Comparison of ENCODE assay signal across 8 cellular contexts in genomic region chr7:67484244-67484751, GRCh38.
DNase-seq lines count a peak whose midpoint lies in the region; ATAC-seq and TF ChIP-seq lines count a peak whose summit lies in the region.

No MANE protein-coding gene starts in this region.

- POLR2A ChIA-PET in CD8-positive, alpha-beta T cell (lab: Charles Lee): interaction anchor here (0.7 kb wide), 1 partner anchor 10 kb away, joined by 3 read pairs; no protein-coding TSS in a partner anchor

- H3K4me3 Mint-ChIP-seq in naive B cell: peak overlapping the region in 1 of 8 donors; percentile 31
- H3K4me3 Mint-ChIP-seq in CD8-positive, alpha-beta T cell: no peak overlapping the region

- CTCF ChIA-PET in CD8-positive, alpha-beta T cell (lab: Charles Lee): no interaction called here

- no peaks in the 10 kb centered on the region for H3K36me3 Mint-ChIP-seq in naive B cell
- H3K36me3 Mint-ChIP-seq in CD8-positive, alpha-beta T cell: no peaks in the 10 kb centered on the region

- peak; percentile 76 for DNase-seq in AG08395 (ENCODE audit: low spot score)
- peak; percentile 70 for DNase-seq in GM12865 (ENCODE audit: low read depth)
- peak; percentile 26 for DNase-seq in NCI-H1436 treated with DMSO at 0.1 percent for 48 hours (lab: John Stamatoyannopoulos, UW)
- DNase-seq in T1000 (lab: John Stamatoyannopoulos, UW): peak; percentile 5
- peak; percentile 48 for DNase-seq in fibroblast of gingiva (ENCODE audit: low read depth)
- peak; percentile 8 for DNase-seq in naive B cell
- DNase-seq in CD8-positive, alpha-beta T cell: no peak

- no peaks in the 10 kb centered on the region for H3K27me3 ChIP-seq in CD8-positive, alpha-beta T cell (ENCODE audit: insufficient read depth, low read length)

- peaks cover 0 to 16% (median 4%) of the 10 kb centered on the region in 3 donors for H3K27me3 Mint-ChIP-seq in naive B cell
- H3K27me3 Mint-ChIP-seq in CD8-positive, alpha-beta T cell (ENCODE audit: low read depth): peaks cover 10% of the 10 kb centered on the region

- H3K27ac Mint-ChIP-seq in naive B cell: no peak overlapping the region
- H3K27ac Mint-ChIP-seq in CD8-positive, alpha-beta T cell: no peak overlapping the region

- H3K9me3 ChIP-seq in CD8-positive, alpha-beta T cell (ENCODE audit: low read length): no peaks in the 10 kb centered on the region

- no peak overlapping the region for H3K27ac ChIP-seq in CD8-positive, alpha-beta T cell (ENCODE audit: low read depth, low read length)

- no peak for ATAC-seq in naive B cell (ENCODE audit: low read depth in 2 of 2)
- ATAC-seq in HG02610 (IDR thresholded peaks at IDR 0.05; ENCODE audit: unreplicated experiment): no peak
- no peak for ATAC-seq in CD8-positive, alpha-beta T cell

- H3K4me1 ChIP-seq in CD8-positive, alpha-beta T cell (ENCODE audit: insufficient read depth, low read length): no peaks in the 10 kb centered on the region

- peak; percentile 53 for TF ChIP-seq CTCF in GM12865 (IDR thresholded peaks at IDR 0.05; ENCODE audit: insufficient read depth, low read depth, low read length, missing control alignments)
- no peak for TF ChIP-seq CTCF in CD8-positive, alpha-beta T cell (IDR thresholded peaks at IDR 0.05)

- intact Hi-C loops in CD8-positive, alpha-beta T cell (cut with DNase I, micrococcal nuclease): no loop called here

- peaks cover 0 to 10% (median 4%) of the 10 kb centered on the region in 3 donors for H3K4me1 Mint-ChIP-seq in naive B cell
- H3K4me1 Mint-ChIP-seq in CD8-positive, alpha-beta T cell (ENCODE audit: low read depth): peaks cover 7% of the 10 kb centered on the region

- H3K4me3 ChIP-seq in GM12865 (ENCODE audit: low read depth, low read length): no peak overlapping the region
- H3K4me3 ChIP-seq in CD8-positive, alpha-beta T cell (ENCODE audit: low read depth, low read length): no peak overlapping the region

- no peaks in the 10 kb centered on the region for H3K36me3 ChIP-seq in CD8-positive, alpha-beta T cell (ENCODE audit: insufficient read depth, low read length)

- H3K9me3 Mint-ChIP-seq in naive B cell: peaks cover 0 to 2% (median 0%) of the 10 kb centered on the region in 7 donors
- no peaks in the 10 kb centered on the region for H3K9me3 Mint-ChIP-seq in CD8-positive, alpha-beta T cell

Comparison
In these comparisons a context has a peak if more than half of its experiments do, and no peak if none do; other contexts are left out.
1. DNase-seq: peak in AG08395 (single experiment), GM12865 (single experiment), NCI-H1436 treated with DMSO at 0.1 percent for 48 hours (single experiment), T1000 (single experiment), fibroblast of gingiva (single experiment) and naive B cell (single experiment); none in CD8-positive, alpha-beta T cell (0 of 7).